In the genomic region with DNA sequence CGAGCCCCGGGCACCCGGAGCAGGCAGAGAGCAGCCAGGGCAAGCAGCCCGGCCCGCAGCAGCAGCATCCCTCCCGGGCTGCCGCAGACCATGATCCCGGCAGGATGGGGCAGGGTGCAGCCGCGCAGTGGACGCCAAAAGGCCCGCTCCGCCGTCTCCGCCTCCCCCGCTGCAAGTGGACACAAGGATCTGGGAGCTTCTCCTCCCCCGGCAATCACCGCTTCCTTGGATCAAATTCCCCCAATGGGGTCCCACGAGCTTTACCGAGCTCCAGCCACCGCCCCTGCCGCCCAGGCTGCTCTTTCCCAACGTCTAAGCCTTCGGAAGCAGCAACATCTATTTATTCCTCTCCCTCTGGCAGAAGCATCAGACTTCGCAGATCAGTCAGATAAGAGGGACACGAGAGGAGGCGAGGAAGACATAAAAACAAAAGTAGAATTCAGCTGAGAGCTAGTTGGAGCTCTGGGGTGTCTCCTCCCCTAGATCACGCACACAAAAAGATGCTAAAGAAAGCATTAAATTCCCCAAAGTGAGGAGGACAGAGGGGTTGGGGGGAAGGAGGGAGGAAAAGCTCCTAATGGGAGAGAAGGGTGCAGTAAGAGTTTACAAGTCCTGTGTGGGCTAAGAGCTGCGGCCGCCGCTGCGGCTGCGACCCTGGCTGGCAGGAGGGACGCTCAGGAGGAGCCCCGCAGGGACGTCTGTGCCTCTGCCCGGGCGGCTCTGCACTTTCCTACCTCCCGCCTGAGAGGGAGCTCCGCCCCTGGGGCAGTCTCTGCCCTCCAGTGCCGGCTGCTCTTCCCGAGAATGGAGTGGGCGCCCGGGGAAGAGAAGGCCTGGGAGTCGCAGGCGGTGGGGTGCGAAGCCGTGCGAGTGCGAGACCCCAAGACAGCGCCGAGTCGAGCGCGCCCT, we compare ENCODE assay signal across 10 cellular contexts. TPM values are rescaled to one million over a fixed set of nuclear protein-coding genes. Genes with fewer than 3 reads are reported as not detected.
DNase-seq lines count a peak whose midpoint lies in the region; ATAC-seq and TF ChIP-seq lines count a peak whose summit lies in the region.
"Had no signal": no experiment of that assay in that cellular context is flagged by ENCODE, and none has a peak within 500 bp of the region (broad histone marks: within the 10 kb centered on the region; RNA-seq: fewer than 3 reads in every experiment).

A gene with protein sequence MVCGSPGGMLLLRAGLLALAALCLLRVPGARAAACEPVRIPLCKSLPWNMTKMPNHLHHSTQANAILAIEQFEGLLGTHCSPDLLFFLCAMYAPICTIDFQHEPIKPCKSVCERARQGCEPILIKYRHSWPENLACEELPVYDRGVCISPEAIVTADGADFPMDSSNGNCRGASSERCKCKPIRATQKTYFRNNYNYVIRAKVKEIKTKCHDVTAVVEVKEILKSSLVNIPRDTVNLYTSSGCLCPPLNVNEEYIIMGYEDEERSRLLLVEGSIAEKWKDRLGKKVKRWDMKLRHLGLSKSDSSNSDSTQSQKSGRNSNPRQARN (minus strand): TSS at position 177 of the 909 bp plus-strand sequence. CDS start 85 bp downstream, at position 92.

- H3K27ac ChIP-seq in PC-3 (ENCODE audit: low read length), result no peak within 1 kb of the TSS
- H3K27ac ChIP-seq: BLaER1 treated with 17β-estradiol and CSF1 and Interleukin-3, amounts not matched to agents 10 nM and 100 nM had no signal

- CTCF ChIA-PET in PC-3 (lab: Charles Lee), result no interaction called here

- peaks cover 27% of the 10 kb centered on the region for H3K27me3 ChIP-seq in PC-3 (ENCODE audit: low read length)

- H3K4me3 ChIP-seq in PC-3 (ENCODE audit: low read length), result peak within 1 kb of the TSS; percentile 66
- H3K4me3 ChIP-seq: BLaER1 treated with 17β-estradiol and CSF1 and Interleukin-3, amounts not matched to agents 10 nM and 100 nM had no signal

- no peaks in the 10 kb centered on the region for H3K9me3 ChIP-seq in PC-3 (ENCODE audit: low read length)

- DNase-seq in NCI-H2107 treated with DMSO at 0.1 percent for 48 hours (lab: John Stamatoyannopoulos, UW; ENCODE audit: unreplicated experiment) (peak; percentile 30), NCI-H2107 (lab: John Stamatoyannopoulos, UW) (no peak), PC-3 (peak; percentile 16), dedifferentiated amniotic fluid mesenchymal stem cell (ENCODE audit: extremely low spot score) (peak; percentile 57), left lobe of liver (ENCODE audit: low spot score) (peak; percentile 51), NCI-H187 (lab: John Stamatoyannopoulos, UW) (no peak)

- no peaks in the 10 kb centered on the region for H3K9me2 ChIP-seq in PC-3 (replicated peaks; ENCODE audit: low read length)

- POLR2A ChIA-PET in PC-3 (lab: Charles Lee; ENCODE audit: unreplicated experiment), result no interaction called here

- no peak within 1 kb of the TSS for H3K9ac ChIP-seq in PC-3 (ENCODE audit: low read length)
- H3K9ac ChIP-seq: BLaER1 treated with 17β-estradiol and CSF1 and Interleukin-3, amounts not matched to agents 10 nM and 100 nM had no signal

- H2AFZ ChIP-seq in PC-3 (ENCODE audit: low read length), result peak within 1 kb of the TSS; percentile 90

- H3K27ac Mint-ChIP-seq in stimulated activated naive CD8-positive, alpha-beta T cell treated with anti-CD3 and anti-CD28 coated beads, Interleukin-15, Interleukin-2, amounts not matched to agents 100 ng/mL and 50 ng/mL, for 24 hours, result no peak within 1 kb of the TSS

- H3K4me2 ChIP-seq in PC-3 (ENCODE audit: low read length), result peak within 1 kb of the TSS; percentile 80

- no TSS peak for BruUV-seq in PC-3 (replicated peaks; lab: Mats Ljungman, UMichigan)

- no peaks in the 10 kb centered on the region for H3K36me3 ChIP-seq in PC-3 (ENCODE audit: low read depth, low read length)
- H3K36me3 ChIP-seq: BLaER1 treated with 17β-estradiol and CSF1 and Interleukin-3, amounts not matched to agents 10 nM and 100 nM had no signal

- no peak for TF ChIP-seq CTCF in PC-3 (conservative IDR thresholded peaks at IDR 0.05; ENCODE audit: low read depth, low read length)

- no peaks in the 10 kb centered on the region for H3K4me1 ChIP-seq in PC-3 (ENCODE audit: insufficient read depth, low read length)

- H3K4me3 Mint-ChIP-seq in stimulated activated naive CD8-positive, alpha-beta T cell treated with anti-CD3 and anti-CD28 coated beads, Interleukin-15, Interleukin-2, amounts not matched to agents 100 ng/mL and 50 ng/mL, for 24 hours, result peak within 1 kb of the TSS; percentile 42

- ATAC-seq in PC-3 (peak; percentile 88), left lobe of liver (peak; percentile 92), HG03025 (IDR thresholded peaks at IDR 0.05; ENCODE audit: low FRiP score, unreplicated experiment) (no peak)

- H3K9me3 Mint-ChIP-seq in stimulated activated naive CD8-positive, alpha-beta T cell treated with anti-CD3 and anti-CD28 coated beads, Interleukin-15, Interleukin-2, amounts not matched to agents 100 ng/mL and 50 ng/mL, for 24 hours, result no peaks in the 10 kb centered on the region

- H3K4me1 Mint-ChIP-seq in stimulated activated naive CD8-positive, alpha-beta T cell treated with anti-CD3 and anti-CD28 coated beads, Interleukin-15, Interleukin-2, amounts not matched to agents 100 ng/mL and 50 ng/mL, for 24 hours (ENCODE audit: low read depth), result peaks cover 13% of the 10 kb centered on the region

- no peaks in the 10 kb centered on the region for H3K79me2 ChIP-seq in PC-3 (ENCODE audit: low read length)

- peaks cover 69% of the 10 kb centered on the region for H3K27me3 Mint-ChIP-seq in stimulated activated naive CD8-positive, alpha-beta T cell treated with anti-CD3 and anti-CD28 coated beads, Interleukin-15, Interleukin-2, amounts not matched to agents 100 ng/mL and 50 ng/mL, for 24 hours

- no peaks in the 10 kb centered on the region for H3F3A ChIP-seq in PC-3 (ENCODE audit: low read length, unreplicated experiment)

- no peaks in the 10 kb centered on the region for H4K20me1 ChIP-seq in PC-3 (ENCODE audit: low read length)
- H4K20me1 ChIP-seq: BLaER1 treated with 17β-estradiol and CSF1 and Interleukin-3, amounts not matched to agents 10 nM and 100 nM had no signal

- no peaks in the 10 kb centered on the region for H3K36me3 Mint-ChIP-seq in stimulated activated naive CD8-positive, alpha-beta T cell treated with anti-CD3 and anti-CD28 coated beads, Interleukin-15, Interleukin-2, amounts not matched to agents 100 ng/mL and 50 ng/mL, for 24 hours (ENCODE audit: low read depth)

- intact Hi-C loops in PC-3 (cut with micrococcal nuclease), result no loop called here

RNA-seq across cellular contexts. Expression of the gene that starts here (rescaled TPM):
- total RNA-seq in PC-3 (2014; rRNA removed), result 0.11 and 0.46 TPM in 2 replicates
- 0.28 TPM for total RNA-seq in left lobe of liver
- total RNA-seq: T-helper 2 cell treated with Interferon-gamma antibody and Interleukin-4, amounts not matched to agents 100 ng/mL and 5 ng/mL, for 36 hours had no signal

Comparison
In these comparisons a context has a peak if more than half of its experiments do, and no peak if none do; other contexts are left out.
1. DNase-seq: peak in NCI-H2107 treated with DMSO at 0.1 percent for 48 hours (single experiment) and dedifferentiated amniotic fluid mesenchymal stem cell (single experiment); none in NCI-H2107 (single experiment) and NCI-H187 (0 of 2).
2. Peak in DNase-seq, ATAC-seq, H3K4me3 ChIP-seq and H3K4me2 ChIP-seq in PC-3; RNA of the gene not detected or under 1 TPM.
3. Peak in DNase-seq and ATAC-seq in left lobe of liver; RNA of the gene not detected or under 1 TPM.